Comparison of ENCODE assay signal across 16 cellular contexts in genomic region chr1:150508982-150509381, GRCh38. TPM values are rescaled to one million over a fixed set of nuclear protein-coding genes. Genes with fewer than 3 reads are reported as not detected.
DNase-seq lines count a peak whose midpoint lies in the region; ATAC-seq, FAIRE-seq and TF ChIP-seq lines count a peak whose summit lies in the region.
"Had no signal": no experiment of that assay in that cellular context is flagged by ENCODE, and none has a peak within 500 bp of the region (broad histone marks: within the 10 kb centered on the region; RNA-seq: fewer than 3 reads in every experiment).

No MANE protein-coding gene starts in this region.

- no peak for FAIRE-seq in K562 (lab: Jason Lieb, UNC)

- intact Hi-C loops in K562 (cut with micrococcal nuclease) = loop anchor here (5.0 kb wide), 1 partner anchor 38 kb away; the partner anchor contains the start of gene ADAMTSL4
- intact Hi-C loops in left lung (cut with DNase I) = no loop called here

- H3K4me2 ChIP-seq in K562 (ENCODE audit: insufficient read depth, low read length) = peak overlapping the region; percentile 81

- no peak for DNase-seq in K562 (ENCODE audit: extremely low read depth in 1 of 4, low spot score in 3 of 4)
- DNase-seq in left lung = no peak
- no peak for DNase-seq in putamen (ENCODE audit: low spot score)
- no peak for DNase-seq in HT-29 (ENCODE audit: low spot score)
- DNase-seq: activated naive CD4-positive, alpha-beta T cell treated with anti-CD3 and anti-CD28 coated beads, Interleukin-2, amount 50 U/mL, for 16 hours; Caco-2; cerebellar nuclear complex; KG1; NCI-H187; NCI-H526 had no signal

- no peaks in the 10 kb centered on the region for H3K27me3 ChIP-seq in K562 (ENCODE audit: control insufficient read depth in 2 of 2, insufficient read depth in 2 of 2, low read length in 2 of 2)
- no peaks in the 10 kb centered on the region for H3K27me3 ChIP-seq in left lung
- H3K27me3 ChIP-seq in subcutaneous abdominal adipose tissue (ENCODE audit: control insufficient read depth in 5 of 5, insufficient read depth in 4 of 5, low read length in 5 of 5) = no peaks in the 10 kb centered on the region

- peaks cover 10 to 56% of the 10 kb centered on the region in 2 experiments; a peak in 2 of 3 replicates for H3K36me3 ChIP-seq in HEK293 (ENCODE audit: control insufficient read depth in 2 of 2, insufficient read depth in 1 of 2, low read length in 2 of 2)
- peaks cover 63% of the 10 kb centered on the region for H3K36me3 ChIP-seq in K562 (ENCODE audit: control insufficient read depth, insufficient read depth, low read length)
- H3K36me3 ChIP-seq in left lung = peaks cover 0 to 42% of the 10 kb centered on the region in 2 donors
- peaks cover 7 to 54% (median 47%) of the 10 kb centered on the region in 5 donors for H3K36me3 ChIP-seq in subcutaneous abdominal adipose tissue (ENCODE audit: control insufficient read depth in 5 of 5, insufficient read depth in 5 of 5, low read length in 5 of 5)

- in situ Hi-C loops in K562 (cut with MboI) = no loop called here

- TF ChIP-seq RAD21 in K562 (CRISPR knock-in tag; conservative IDR thresholded peaks at IDR 0.05 in 1 of 2, IDR thresholded peaks at IDR 0.05 in 1 of 2) = no peak

- CTCF ChIA-PET in HEK293 (lab: Yijun Ruan, JAX) (interaction anchor here (1.8 kb wide), 1 partner anchor 24 kb away, joined by 8 read pairs; no protein-coding TSS in a partner anchor), K562 (lab: Yijun Ruan, JAX; ENCODE audit: low intra/inter-chr PET ratio) (interaction anchor here (0.6 kb wide), 1 partner anchor 24 kb away, joined by 5 read pairs; no protein-coding TSS in a partner anchor)

- peak overlapping the region; percentile 6; the same call in 1 of the 2 replicates for H2AFZ ChIP-seq in K562 (ENCODE audit: low read depth, low read length)

- no peaks in the 10 kb centered on the region for H3K9me1 ChIP-seq in K562 (ENCODE audit: control insufficient read depth, insufficient read depth, low read length)

- TF ChIP-seq EP300 in K562 (IDR thresholded peaks at IDR 0.05; ENCODE audit: low read length) = no peak

- peaks cover 12% of the 10 kb centered on the region; the same call in 2 of the 3 replicates for H3K79me2 ChIP-seq in K562 (ENCODE audit: control insufficient read depth, insufficient read depth, low read length)

- peak; percentile 13; the same call in 2 of the 3 replicates for ATAC-seq in K562
- peak; percentile 58 for ATAC-seq in left lung
- no peak for ATAC-seq in GM21381 (IDR thresholded peaks at IDR 0.05; ENCODE audit: unreplicated experiment)
- ATAC-seq: esophagus mucosa had no signal

- POLR2A ChIA-PET in HEK293 (lab: Yijun Ruan, JAX) = no interaction called here
- POLR2A ChIA-PET in K562 (lab: Yijun Ruan, JAX) = interaction anchor here (1.9 to 2.1 kb wide), 2 partner anchors 10 to 11 kb away, joined by 5 to 6 read pairs; no protein-coding TSS in a partner anchor

- H3K4me3 ChIP-seq in HEK293 (ENCODE audit: low read depth, low read length) (no peak overlapping the region), K562 (peak overlapping the region; percentile 38), left lung (peak overlapping the region in 1 of 2 donors; percentile 18), subcutaneous abdominal adipose tissue (ENCODE audit: low read depth in 1 of 5, low read length in 5 of 5) (peak overlapping the region; percentile 1 to 67 (median 61))

- H3K27ac ChIP-seq in HEK293 (ENCODE audit: extremely low read depth, low read depth, low read length) (no peak overlapping the region), K562 (ENCODE audit: extremely low read depth, low read depth, low read length) (peak overlapping the region; percentile 82), left lung (peak overlapping the region; percentile 62 to 70), subcutaneous abdominal adipose tissue (ENCODE audit: low read depth, low read length) (no peak overlapping the region)

- H3K9ac ChIP-seq in K562 (ENCODE audit: insufficient read depth in 1 of 2, low read depth in 2 of 2, low read length in 2 of 2) (peak overlapping the region; percentile 64 to 86; a peak in 3 of 4 replicates), subcutaneous abdominal adipose tissue (ENCODE audit: low read length in 5 of 5) (peak overlapping the region in 3 of 5 donors; percentile 14 to 66 (median 50))

- H3K4me1 ChIP-seq in HEK293 (ENCODE audit: control insufficient read depth, insufficient read depth, low read length) (no peaks in the 10 kb centered on the region), K562 (replicated peaks in 1 of 2; ENCODE audit: control insufficient read depth in 2 of 2, insufficient read depth in 2 of 2, low read length in 2 of 2) (peaks cover 57 to 58% of the 10 kb centered on the region in 2 experiments), left lung (peaks cover 13 to 20% of the 10 kb centered on the region in 2 donors), subcutaneous abdominal adipose tissue (ENCODE audit: control insufficient read depth in 5 of 5, insufficient read depth in 5 of 5, low read length in 5 of 5) (peaks cover 0 to 20% (median 19%) of the 10 kb centered on the region in 5 donors)

- 44% methylated on average over 4 of the region's 4 CpGs for WGBS in K562 (ENCODE audit: insufficient coverage, low coverage, missing lambda C conversion rate)

- no peaks in the 10 kb centered on the region for H3K9me3 ChIP-seq in HEK293 (ENCODE audit: control insufficient read depth, insufficient read depth, low read depth, low read length)
- H3K9me3 ChIP-seq in K562 (replicated peaks; ENCODE audit: control insufficient read depth, insufficient read depth, low read depth, low read length) = no peaks in the 10 kb centered on the region
- H3K9me3 ChIP-seq in left lung = no peaks in the 10 kb centered on the region
- H3K9me3 ChIP-seq in subcutaneous abdominal adipose tissue (ENCODE audit: control insufficient read depth in 5 of 5, low read length in 5 of 5) = no peaks in the 10 kb centered on the region
- H3K9me3 ChIP-seq: Caco-2 had no signal

- no peak for TF ChIP-seq CTCF in HEK293 (tag by site-specific recombination; IDR thresholded peaks at IDR 0.05)
- no peak for TF ChIP-seq CTCF in K562 (IDR thresholded peaks at IDR 0.05 in 2 of 3, conservative IDR thresholded peaks at IDR 0.05 in 1 of 3; ENCODE audit: insufficient read depth in 2 of 3, low read depth in 1 of 3, low read length in 3 of 3)
- no peak for TF ChIP-seq CTCF in left lung (IDR thresholded peaks at IDR 0.05)

- TF ChIP-seq POLR2A in K562 (conservative IDR thresholded peaks at IDR 0.05) = no peak

- no peaks in the 10 kb centered on the region for H4K20me1 ChIP-seq in K562 (replicated peaks; ENCODE audit: control insufficient read depth, insufficient read depth, low read length)

- no TSS peak for BruUV-seq in K562 (replicated peaks; lab: Mats Ljungman, UMichigan)

RNA-seq across cellular contexts. Expression of gene ECM1, which starts 1.1 kb away (rescaled TPM):
- total RNA-seq in K562 (2011; cell fraction: chromatin; rRNA removed; ENCODE audit: low replicate concordance) = 68.4 and 156 TPM in 2 replicates
- total RNA-seq in K562 (2011; cell fraction: nucleolus; rRNA removed) = 117 and 147 TPM in 2 replicates
- 110 and 118 TPM in 2 replicates for total RNA-seq in K562 (2011; cell fraction: nucleoplasm; rRNA removed)
- total RNA-seq in K562 (2014; rRNA removed) = 24.4 and 33.0 TPM in 2 replicates
- total RNA-seq in K562 (2014; rRNA removed; fragmentation: Illumina TruSeq; extraction: Trizol) = 10.7 and 11.3 TPM in 2 replicates
- total RNA-seq in K562 (2015; rRNA removed; fragmentation: Illumina TruSeq; extraction: Trizol) = 12.8 and 13.6 TPM in 2 replicates
- 30.1 and 39.3 TPM in 2 replicates for total RNA-seq in K562 (2021)
- polyA plus RNA-seq in K562 (2011; rRNA removed) = 9.4 and 20.8 TPM in 2 replicates
- 13.6 and 30.6 TPM in 2 replicates for polyA plus RNA-seq in K562 (2011; cell fraction: cytosol; rRNA removed)
- polyA plus RNA-seq in K562 (2011; cell fraction: nucleus; rRNA removed) = 57.5 and 132 TPM in 2 replicates
- polyA plus RNA-seq in K562 (2012) = 50.1 and 67.4 TPM in 2 replicates
- 52.2 and 59.5 TPM in 2 replicates for polyA plus RNA-seq in K562 (2014; fragmentation: Illumina TruSeq; extraction: Trizol)
- 1 to 10 TPM; 6.6 to 7.0 TPM for polyA plus RNA-seq in K562 (2014; fragmentation: Nextera tagmentation; extraction: Ambion mirVana)
- polyA plus RNA-seq in K562 (2014; rRNA removed) = 16.3 and 23.9 TPM in 2 replicates
- polyA minus RNA-seq in K562 (2011; rRNA and poly(A)+ RNA removed) = 8.1 and 9.4 TPM in 2 replicates
- polyA minus RNA-seq in K562 (2011; cell fraction: cytosol; rRNA and poly(A)+ RNA removed) = 14.9 and 22.9 TPM in 2 replicates
- 8.2 and 14.0 TPM in 2 replicates for polyA minus RNA-seq in K562 (2011; cell fraction: nucleus; rRNA and poly(A)+ RNA removed)
- total RNA-seq in left lung = 10 to 100 TPM; 21.3 to 65.2 TPM
- 3.2 and 7.4 TPM in 2 replicates for total RNA-seq in HT-29 (2014; rRNA removed; shearing (Covaris generic))

RNA-seq across cellular contexts. Expression of gene FALEC, which starts 6.6 kb away (rescaled TPM):
- 0.95 and 3.3 TPM in 2 replicates for total RNA-seq in K562 (2011; cell fraction: chromatin; rRNA removed; ENCODE audit: low replicate concordance)
- total RNA-seq in K562 (2011; cell fraction: nucleolus; rRNA removed) = 0.92 and 1.0 TPM in 2 replicates
- 1.8 and 2.4 TPM in 2 replicates for total RNA-seq in K562 (2011; cell fraction: nucleoplasm; rRNA removed)
- total RNA-seq in K562 (2014; rRNA removed) = 0.33 and 1.8 TPM in 2 replicates
- total RNA-seq in K562 (2014; rRNA removed; fragmentation: Illumina TruSeq; extraction: Trizol) = 0.38 TPM in 1 of 2 replicates, not detected in the other
- 0.45 TPM in 1 of 2 replicates, not detected in the other for total RNA-seq in K562 (2015; rRNA removed; fragmentation: Illumina TruSeq; extraction: Trizol)
- total RNA-seq in K562 (2021) = 0.51 TPM in 1 of 2 replicates, not detected in the other
- 0.15 and 0.53 TPM in 2 replicates for polyA plus RNA-seq in K562 (2011; rRNA removed)
- 0.18 and 0.19 TPM in 2 replicates for polyA plus RNA-seq in K562 (2011; cell fraction: cytosol; rRNA removed)
- polyA plus RNA-seq in K562 (2011; cell fraction: nucleus; rRNA removed) = 0.58 and 0.67 TPM in 2 replicates
- 0.21 and 0.43 TPM in 2 replicates for polyA plus RNA-seq in K562 (2012)
- not detected in 2 replicates for polyA plus RNA-seq in K562 (2014; fragmentation: Illumina TruSeq; extraction: Trizol)
- not detected for polyA plus RNA-seq in K562 (2014; fragmentation: Nextera tagmentation; extraction: Ambion mirVana)
- 0.56 and 0.73 TPM in 2 replicates for polyA plus RNA-seq in K562 (2014; rRNA removed)
- 0.63 and 0.72 TPM in 2 replicates for polyA minus RNA-seq in K562 (2011; rRNA and poly(A)+ RNA removed)
- not detected in 2 replicates for polyA minus RNA-seq in K562 (2011; cell fraction: cytosol; rRNA and poly(A)+ RNA removed)
- 1.1 TPM in 1 of 2 replicates, not detected in the other for polyA minus RNA-seq in K562 (2011; cell fraction: nucleus; rRNA and poly(A)+ RNA removed)
- total RNA-seq in left lung = not detected
- total RNA-seq in HT-29 (2014; rRNA removed; shearing (Covaris generic)) = not detected in 2 replicates
- total RNA-seq: mononuclear cell had no signal

RNA-seq across cellular contexts. Expression of gene TARS2, which starts 21.8 kb away (rescaled TPM):
- total RNA-seq in K562 (2011; cell fraction: chromatin; rRNA removed; ENCODE audit: low replicate concordance) = 83.9 and 98.9 TPM in 2 replicates
- total RNA-seq in K562 (2011; cell fraction: nucleolus; rRNA removed) = 62.9 and 65.5 TPM in 2 replicates
- 81.2 and 104 TPM in 2 replicates for total RNA-seq in K562 (2011; cell fraction: nucleoplasm; rRNA removed)
- 40.1 and 41.6 TPM in 2 replicates for total RNA-seq in K562 (2014; rRNA removed)
- 27.5 and 30.3 TPM in 2 replicates for total RNA-seq in K562 (2014; rRNA removed; fragmentation: Illumina TruSeq; extraction: Trizol)
- 28.2 TPM in 2 replicates for total RNA-seq in K562 (2015; rRNA removed; fragmentation: Illumina TruSeq; extraction: Trizol)
- 37.1 and 39.4 TPM in 2 replicates for total RNA-seq in K562 (2021)
- polyA plus RNA-seq in K562 (2011; rRNA removed) = 46.7 and 54.5 TPM in 2 replicates
- 89.9 and 98.0 TPM in 2 replicates for polyA plus RNA-seq in K562 (2011; cell fraction: cytosol; rRNA removed)
- polyA plus RNA-seq in K562 (2011; cell fraction: nucleus; rRNA removed) = 61.7 and 64.6 TPM in 2 replicates
- 29.7 and 42.9 TPM in 2 replicates for polyA plus RNA-seq in K562 (2012)
- polyA plus RNA-seq in K562 (2014; fragmentation: Illumina TruSeq; extraction: Trizol) = 62.5 and 64.2 TPM in 2 replicates
- 10 to 100 TPM; 17.0 to 30.1 TPM for polyA plus RNA-seq in K562 (2014; fragmentation: Nextera tagmentation; extraction: Ambion mirVana)
- polyA plus RNA-seq in K562 (2014; rRNA removed) = 45.5 and 46.3 TPM in 2 replicates
- polyA minus RNA-seq in K562 (2011; rRNA and poly(A)+ RNA removed) = 40.2 and 45.0 TPM in 2 replicates
- 25.4 and 31.6 TPM in 2 replicates for polyA minus RNA-seq in K562 (2011; cell fraction: cytosol; rRNA and poly(A)+ RNA removed)
- 31.9 and 57.9 TPM in 2 replicates for polyA minus RNA-seq in K562 (2011; cell fraction: nucleus; rRNA and poly(A)+ RNA removed)
- 10 to 100 TPM; 18.5 to 21.7 TPM for total RNA-seq in left lung
- 19.8 and 37.7 TPM in 2 replicates for total RNA-seq in HT-29 (2014; rRNA removed; shearing (Covaris generic))

RNA-seq across cellular contexts. Expression of gene ADAMTSL4, which starts 40.2 kb away (rescaled TPM):
- 795 and 1,508 TPM in 2 replicates for total RNA-seq in K562 (2011; cell fraction: chromatin; rRNA removed; ENCODE audit: low replicate concordance)
- total RNA-seq in K562 (2011; cell fraction: nucleolus; rRNA removed) = 712 and 761 TPM in 2 replicates
- 735 and 822 TPM in 2 replicates for total RNA-seq in K562 (2011; cell fraction: nucleoplasm; rRNA removed)
- total RNA-seq in K562 (2014; rRNA removed) = 35.6 and 43.6 TPM in 2 replicates
- 18.8 and 20.3 TPM in 2 replicates for total RNA-seq in K562 (2014; rRNA removed; fragmentation: Illumina TruSeq; extraction: Trizol)
- total RNA-seq in K562 (2015; rRNA removed; fragmentation: Illumina TruSeq; extraction: Trizol) = 22.8 and 25.5 TPM in 2 replicates
- total RNA-seq in K562 (2021) = 163 and 212 TPM in 2 replicates
- polyA plus RNA-seq in K562 (2011; rRNA removed) = 53.8 and 132 TPM in 2 replicates
- 68.7 and 73.2 TPM in 2 replicates for polyA plus RNA-seq in K562 (2011; cell fraction: cytosol; rRNA removed)
- polyA plus RNA-seq in K562 (2011; cell fraction: nucleus; rRNA removed) = 800 and 1,003 TPM in 2 replicates
- polyA plus RNA-seq in K562 (2012) = 127 and 192 TPM in 2 replicates
- 116 and 156 TPM in 2 replicates for polyA plus RNA-seq in K562 (2014; fragmentation: Illumina TruSeq; extraction: Trizol)
- 10 to 100 TPM; 12.7 to 14.8 TPM for polyA plus RNA-seq in K562 (2014; fragmentation: Nextera tagmentation; extraction: Ambion mirVana)
- 104 and 137 TPM in 2 replicates for polyA plus RNA-seq in K562 (2014; rRNA removed)
- polyA minus RNA-seq in K562 (2011; rRNA and poly(A)+ RNA removed) = 23.6 and 31.1 TPM in 2 replicates
- polyA minus RNA-seq in K562 (2011; cell fraction: cytosol; rRNA and poly(A)+ RNA removed) = 45.7 and 70.1 TPM in 2 replicates
- 99.2 and 125 TPM in 2 replicates for polyA minus RNA-seq in K562 (2011; cell fraction: nucleus; rRNA and poly(A)+ RNA removed)
- 10 to 100 TPM; 52.9 to 76.0 TPM for total RNA-seq in left lung
- total RNA-seq in HT-29 (2014; rRNA removed; shearing (Covaris generic)) = not detected in 2 replicates
- total RNA-seq: activated CD8-positive, alpha-beta memory T cell treated with anti-CD3 and anti-CD28 coated beads for 36 hours had no signal

Comparison
In these comparisons a context has a peak if more than half of its experiments do, and no peak if none do; other contexts are left out.
1. H3K27ac ChIP-seq: peak in K562 (single experiment) and left lung (2 of 2); none in HEK293 (single experiment) and subcutaneous abdominal adipose tissue (single experiment).